In the genomic region with DNA sequence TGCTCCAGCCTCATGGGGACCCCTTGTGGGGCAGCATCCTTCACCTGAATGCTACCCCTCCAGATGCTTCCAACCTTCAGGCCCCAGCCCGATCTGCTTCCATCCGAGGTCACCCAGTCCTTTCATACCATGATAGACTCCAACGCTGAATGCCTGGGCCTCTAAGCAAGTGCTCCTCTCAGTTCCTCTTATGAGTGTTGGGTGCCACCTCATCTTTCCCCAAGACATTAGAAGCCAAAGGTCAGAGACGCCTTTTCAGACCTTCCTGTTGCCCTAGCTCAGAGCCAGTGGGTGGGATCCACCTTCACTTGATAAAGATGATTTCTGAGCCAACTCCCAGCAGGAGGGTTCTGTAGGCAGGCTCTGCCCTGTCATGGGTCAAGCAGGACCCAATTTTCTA, we compare ENCODE assay signal across 13 cellular contexts.
DNase-seq lines count a peak whose midpoint lies in the region; ATAC-seq, FAIRE-seq and TF ChIP-seq lines count a peak whose summit lies in the region.
"Had no signal": no experiment of that assay in that cellular context is flagged by ENCODE, and none has a peak within 500 bp of the region (broad histone marks: within the 10 kb centered on the region; RNA-seq: fewer than 3 reads in every experiment).

No MANE protein-coding gene starts in this region.

- H2AFZ ChIP-seq in GM12878 (ENCODE audit: control insufficient read depth, low read depth, low read length) (no peak overlapping the region), Karpas-422 (ENCODE audit: low read length) (no peak overlapping the region)

- H3K9ac ChIP-seq in GM12878 (ENCODE audit: control insufficient read depth, insufficient read depth, low read length) = no peak overlapping the region
- no peak overlapping the region for H3K9ac ChIP-seq in Karpas-422 (ENCODE audit: low read length)

- no peaks in the 10 kb centered on the region for H3K79me2 ChIP-seq in GM12878 (ENCODE audit: control insufficient read depth, insufficient read depth, low read length)
- H3K79me2 ChIP-seq in Karpas-422 (ENCODE audit: low read length) = no peaks in the 10 kb centered on the region

- H3K9me3 ChIP-seq in GM12878 (replicated peaks; ENCODE audit: control insufficient read depth, insufficient read depth, low read length) (peaks cover 2% of the 10 kb centered on the region; the same call in 1 of the 3 replicates), Karpas-422 (ENCODE audit: low read length) (no peaks in the 10 kb centered on the region)

- 8% methylated on average over 4 of the region's 4 CpGs for WGBS in GM12878 (ENCODE audit: insufficient coverage, insufficient replicate concordance, low lambda C conversion rate, missing lambda C conversion rate)

- SMC1A ChIA-PET in GM12878 (lab: Charles Lee; ENCODE audit: uncharacterized antibody, unreplicated experiment) = interaction anchor here (1.6 kb wide), 1 partner anchor 39 kb away, joined by 4 read pairs; no protein-coding TSS in a partner anchor

- no peaks in the 10 kb centered on the region for H3K9me2 ChIP-seq in Karpas-422 (replicated peaks; ENCODE audit: insufficient read depth, low read length)

- no peak for DNase-seq in GM12878 (ENCODE audit: low read depth, low spot score)
- no peak for DNase-seq in activated CD8-positive, alpha-beta memory T cell treated with anti-CD3 and anti-CD28 coated beads, Interleukin-2, amount 50 U/mL, for 48 hours
- DNase-seq in dorsolateral prefrontal cortex = no peak
- no peak for DNase-seq in NCI-H2107 (lab: John Stamatoyannopoulos, UW)
- no peak for DNase-seq in Karpas-422
- DNase-seq: activated CD4-positive, alpha-beta T cell treated with anti-CD3 and anti-CD28 coated beads for 48 hours; activated naive CD8-positive, alpha-beta T cell treated with anti-CD3 and anti-CD28 coated beads, Interleukin-2, amount 10 ng/mL, durations not matched to agents 7 days and 5 days; hippocampal formation; retina; SIG-M5 had no signal

- TF ChIP-seq RAD21 in GM12878 (IDR thresholded peaks at IDR 0.05; ENCODE audit: insufficient read depth, low read depth, low read length) = no peak

- no peaks in the 10 kb centered on the region for H3K36me3 ChIP-seq in GM12878 (ENCODE audit: control insufficient read depth in 2 of 2, insufficient read depth in 2 of 2, low read length in 1 of 2)
- no peaks in the 10 kb centered on the region for H3K36me3 ChIP-seq in Karpas-422 (ENCODE audit: insufficient read depth, low read length)

- POLR2A ChIA-PET in GM12878 (lab: Charles Lee) = interaction anchor here (0.5 kb wide), 2 partner anchors 14 to 1185 kb away, joined by 3 to 4 read pairs; no protein-coding TSS in a partner anchor

- H3K27me3 ChIP-seq in GM12878 (replicated peaks in 1 of 2; ENCODE audit: control insufficient read depth in 2 of 2, insufficient read depth in 2 of 2, low read length in 1 of 2) (no peaks in the 10 kb centered on the region; a peak in 1 of 4 replicates), dorsolateral prefrontal cortex (no peaks in the 10 kb centered on the region), Karpas-422 (ENCODE audit: low read length) (no peaks in the 10 kb centered on the region)

- H3K4me3 ChIP-seq in GM12878 (no peak overlapping the region), dorsolateral prefrontal cortex (no peak overlapping the region), Karpas-422 (ENCODE audit: low read length) (no peak overlapping the region)

- CTCF ChIA-PET in GM12878 (lab: Yijun Ruan, JAX) = interaction anchor here (1.2 kb wide), 1 partner anchor 193 kb away, joined by 4 read pairs; no protein-coding TSS in a partner anchor

- no peak for TF ChIP-seq POLR2A in GM12878 (IDR thresholded peaks at IDR 0.05; ENCODE audit: low read depth, low read length)

- in situ Hi-C loops in GM12878 (cut with MboI) = no loop called here

- H4K20me1 ChIP-seq in GM12878 (ENCODE audit: control insufficient read depth, insufficient read depth) = no peaks in the 10 kb centered on the region
- H4K20me1 ChIP-seq in Karpas-422 (ENCODE audit: insufficient read depth, low read depth, low read length) = no peaks in the 10 kb centered on the region

- no peak for TF ChIP-seq EP300 in GM12878 (IDR thresholded peaks at IDR 0.05; ENCODE audit: borderline replicate concordance in 1 of 2, control insufficient read depth in 1 of 2, low read depth in 2 of 2, low read length in 2 of 2)

- no peak overlapping the region for H3K4me2 ChIP-seq in GM12878 (ENCODE audit: control insufficient read depth, insufficient read depth)
- H3K4me2 ChIP-seq in Karpas-422 (ENCODE audit: low read depth, low read length, poor library complexity, severe bottlenecking) = no peak overlapping the region

- FAIRE-seq in GM12878 (lab: Jason Lieb, UNC) = no peak

- intact Hi-C loops in GM12878 (cut with micrococcal nuclease; ENCODE audit: unreplicated experiment) = no loop called here
- intact Hi-C loops in dorsolateral prefrontal cortex (cut with DNase I) = no loop called here

- H3K4me1 ChIP-seq in GM12878 (ENCODE audit: control insufficient read depth, insufficient read depth, low read length) = no peaks in the 10 kb centered on the region
- H3K4me1 ChIP-seq in Karpas-422 (ENCODE audit: low read length) = no peaks in the 10 kb centered on the region

- RAD21 ChIA-PET in GM12878 (lab: Charles Lee; ENCODE audit: unreplicated experiment) = interaction anchor here (1.1 to 1.8 kb wide), 3 partner anchors 38 to 164 kb away, joined by 3 to 6 read pairs (median 3); no protein-coding TSS in a partner anchor

- ATAC-seq in GM18870 (IDR thresholded peaks at IDR 0.05; ENCODE audit: unreplicated experiment) = peak; percentile 93
- peak; percentile 94 for ATAC-seq in GM21447 (IDR thresholded peaks at IDR 0.05; ENCODE audit: unreplicated experiment)
- peak; percentile 66 for ATAC-seq in HG03064 (IDR thresholded peaks at IDR 0.05; ENCODE audit: low read depth, unreplicated experiment)
- ATAC-seq in GM12878 = peak; percentile 92

- H3K27ac ChIP-seq in GM12878 (ENCODE audit: control insufficient read depth, insufficient read depth) (no peak overlapping the region), dorsolateral prefrontal cortex (no peak overlapping the region), Karpas-422 (ENCODE audit: low read length) (no peak overlapping the region)

- TF ChIP-seq CTCF in GM12878 (IDR thresholded peaks at IDR 0.05 in 2 of 3, conservative IDR thresholded peaks at IDR 0.05 in 1 of 3; ENCODE audit: control insufficient read depth in 2 of 3, extremely low read depth in 1 of 3, insufficient read depth in 1 of 3, low read depth in 3 of 3, low read length in 3 of 3) (no peak), dorsolateral prefrontal cortex (IDR thresholded peaks at IDR 0.05 in 54 of 56, conservative IDR thresholded peaks at IDR 0.05 in 2 of 56; ENCODE audit: low read depth in 1 of 56, partially characterized antibody in 56 of 56) (no peak)

- no TSS peak for BruUV-seq in GM12878 (replicated peaks; lab: Mats Ljungman, UMichigan)

TF ChIP-seq in GM12878, 131 proteins besides CTCF, POLR2A, EP300 and RAD21:
- TF ChIP-seq, protein P1, sequence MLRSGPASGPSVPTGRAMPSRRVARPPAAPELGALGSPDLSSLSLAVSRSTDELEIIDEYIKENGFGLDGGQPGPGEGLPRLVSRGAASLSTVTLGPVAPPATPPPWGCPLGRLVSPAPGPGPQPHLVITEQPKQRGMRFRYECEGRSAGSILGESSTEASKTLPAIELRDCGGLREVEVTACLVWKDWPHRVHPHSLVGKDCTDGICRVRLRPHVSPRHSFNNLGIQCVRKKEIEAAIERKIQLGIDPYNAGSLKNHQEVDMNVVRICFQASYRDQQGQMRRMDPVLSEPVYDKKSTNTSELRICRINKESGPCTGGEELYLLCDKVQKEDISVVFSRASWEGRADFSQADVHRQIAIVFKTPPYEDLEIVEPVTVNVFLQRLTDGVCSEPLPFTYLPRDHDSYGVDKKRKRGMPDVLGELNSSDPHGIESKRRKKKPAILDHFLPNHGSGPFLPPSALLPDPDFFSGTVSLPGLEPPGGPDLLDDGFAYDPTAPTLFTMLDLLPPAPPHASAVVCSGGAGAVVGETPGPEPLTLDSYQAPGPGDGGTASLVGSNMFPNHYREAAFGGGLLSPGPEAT (IDR thresholded peaks at IDR 0.05; ENCODE audit: low read depth) = peak; percentile 20; the same call in 1 of the 2 replicates
- TF ChIP-seq NR2F1 (conservative IDR thresholded peaks at IDR 0.05) = peak; percentile 91
- no peak for TF ChIP-seq KLF5 (IDR thresholded peaks at IDR 0.05; ENCODE audit: partially characterized antibody)
- peak; percentile 91 for TF ChIP-seq SPI1 (IDR thresholded peaks at IDR 0.05; ENCODE audit: borderline replicate concordance, insufficient read depth, low read depth, low read length)
- TF ChIP-seq IKZF2 (IDR thresholded peaks at IDR 0.05) = peak; percentile 43 to 54; a peak in 2 of 4 replicates
- TF ChIP-seq IRF4 (IDR thresholded peaks at IDR 0.05; ENCODE audit: low read depth, low read length) = peak; percentile 68
- TF ChIP-seq DPF2 (IDR thresholded peaks at IDR 0.05) = peak; percentile 36; the same call in 1 of the 2 replicates
- peak; percentile 55; the same call in 1 of the 2 replicates for TF ChIP-seq MTA2 (IDR thresholded peaks at IDR 0.05; ENCODE audit: low read depth)
- peak; percentile 33; the same call in 1 of the 2 replicates for TF ChIP-seq IKZF1 (conservative IDR thresholded peaks at IDR 0.05)
- no peak for TF ChIP-seq NR2C2 (IDR thresholded peaks at IDR 0.05; ENCODE audit: borderline replicate concordance, control insufficient read depth, insufficient read length, low read depth)
